ENCODE assay signal across 1 cellular context in genomic region chr6:52815167-52816092, GRCh38.
TF ChIP-seq lines count a peak whose summit lies in the region.

No MANE protein-coding gene starts in this region.

TF ChIP-seq in HepG2, 621 proteins besides CTCF, POLR2A, EP300 and RAD21 (continued from another document and continues in another):
- TF ChIP-seq ZNF512 (CRISPR knock-in tag; IDR thresholded peaks at IDR 0.05) (no peak), THAP11 (CRISPR knock-in tag; IDR thresholded peaks at IDR 0.05) (peak; percentile 50; the same call in 1 of the 2 replicates), NONO (IDR thresholded peaks at IDR 0.05) (no peak), NONO (CRISPR knock-in tag; conservative IDR thresholded peaks at IDR 0.05) (peak; percentile 88), ZNF362 (CRISPR knock-in tag; IDR thresholded peaks at IDR 0.05; ENCODE audit: borderline replicate concordance) (peak; percentile 29; the same call in 1 of the 2 replicates), HNRNPLL (IDR thresholded peaks at IDR 0.05; ENCODE audit: low read depth, low read length, poor library complexity, severe bottlenecking) (no peak), ZNF513 (CRISPR knock-in tag; conservative IDR thresholded peaks at IDR 0.05) (no peak), HMGXB3 (CRISPR knock-in tag; IDR thresholded peaks at IDR 0.05; ENCODE audit: borderline replicate concordance) (peak; percentile 36; the same call in 1 of the 2 replicates), GFI1 (CRISPR knock-in tag; IDR thresholded peaks at IDR 0.05; ENCODE audit: borderline replicate concordance) (no peak), ZBED4 (CRISPR knock-in tag; IDR thresholded peaks at IDR 0.05; ENCODE audit: borderline replicate concordance) (no peak), JUN (CRISPR knock-in tag; IDR thresholded peaks at IDR 0.05) (0 out of 2 replicates have a peak, but pooled peaks have one; percentile 35), ZNF747 (CRISPR knock-in tag; IDR thresholded peaks at IDR 0.05; ENCODE audit: borderline replicate concordance) (no peak), RBAK (CRISPR knock-in tag; IDR thresholded peaks at IDR 0.05) (no peak), HOXA9 (CRISPR knock-in tag; IDR thresholded peaks at IDR 0.05; ENCODE audit: borderline replicate concordance) (no peak), MYNN (CRISPR knock-in tag; IDR thresholded peaks at IDR 0.05; ENCODE audit: low read depth) (no peak), KLF9 (CRISPR knock-in tag; IDR thresholded peaks at IDR 0.05; ENCODE audit: low read depth) (no peak), ZNF800 (CRISPR knock-in tag; IDR thresholded peaks at IDR 0.05) (0 out of 2 replicates have a peak, but pooled peaks have one; percentile 40), TEAD3 (CRISPR knock-in tag; optimal IDR thresholded peaks at IDR 0.05; ENCODE audit: borderline replicate concordance) (no peak), POLR2AphosphoS5 (IDR thresholded peaks at IDR 0.05; ENCODE audit: low read depth, low read length) (peak; percentile 40; the same call in 1 of the 2 replicates), GLMP (CRISPR knock-in tag; IDR thresholded peaks at IDR 0.05; ENCODE audit: borderline replicate concordance) (no peak), ZHX2 (IDR thresholded peaks at IDR 0.05; ENCODE audit: low read depth) (no peak), ZHX2 (CRISPR knock-in tag; IDR thresholded peaks at IDR 0.05; ENCODE audit: borderline replicate concordance) (no peak), ZNF260 (CRISPR knock-in tag; IDR thresholded peaks at IDR 0.05; ENCODE audit: borderline replicate concordance, low read depth) (no peak), ZNF263 (CRISPR knock-in tag; IDR thresholded peaks at IDR 0.05) (no peak), NCOA1 (CRISPR knock-in tag; IDR thresholded peaks at IDR 0.05) (peak; percentile 34; the same call in 1 of the 2 replicates), MBD4 (IDR thresholded peaks at IDR 0.05; ENCODE audit: borderline replicate concordance, low read length) (no peak), DNMT3B (CRISPR knock-in tag; conservative IDR thresholded peaks at IDR 0.05) (no peak; the same call in 1 of the 2 replicates), ZNF784 (CRISPR knock-in tag; IDR thresholded peaks at IDR 0.05; ENCODE audit: borderline replicate concordance) (0 out of 2 replicates have a peak, but pooled peaks have one; percentile 33), ZNF557 (CRISPR knock-in tag; IDR thresholded peaks at IDR 0.05) (no peak), ZNF296 (CRISPR knock-in tag; conservative IDR thresholded peaks at IDR 0.05) (no peak), ZNF468 (CRISPR knock-in tag; IDR thresholded peaks at IDR 0.05) (no peak), ZNF883 (CRISPR knock-in tag; IDR thresholded peaks at IDR 0.05; ENCODE audit: not compliant biosample characterization) (peak; percentile 57), ZNF83 (CRISPR knock-in tag; IDR thresholded peaks at IDR 0.05; ENCODE audit: borderline replicate concordance) (no peak)
